9 cellular contexts compared by ENCODE assay signal in genomic region chr15:47194718-47195117, GRCh38.
DNase-seq lines count a peak whose midpoint lies in the region; ATAC-seq and TF ChIP-seq lines count a peak whose summit lies in the region.
"Had no signal": no experiment of that assay in that cellular context is flagged by ENCODE, and none has a peak within 500 bp of the region (broad histone marks: within the 10 kb centered on the region; RNA-seq: fewer than 3 reads in every experiment).

No MANE protein-coding gene starts in this region.

- H3K4me1 Mint-ChIP-seq in nephron progenitor cell: peaks cover 27% of the 10 kb centered on the region
- H3K4me1 Mint-ChIP-seq: activated naive CD8-positive, alpha-beta T cell treated with anti-CD3 and anti-CD28 coated beads, Interleukin-2, amount 10 ng/mL, durations not matched to agents 7 days and 5 days had no signal

- peaks cover 8% of the 10 kb centered on the region; the same call in 1 of the 2 replicates for H3K79me2 ChIP-seq in KMS-11 (ENCODE audit: insufficient read depth, low read depth)

- no peak overlapping the region for H3K4me3 ChIP-seq in BE2C (ENCODE audit: low read depth, low read length)
- H3K4me3 ChIP-seq in KMS-11 (IDR thresholded peaks at IDR 0.05; ENCODE audit: insufficient read depth, low read depth, low read length): no peak overlapping the region
- no peak overlapping the region for H3K4me3 ChIP-seq in WERI-Rb-1 (ENCODE audit: low read depth, low read length)

- H3K9me3 ChIP-seq in BE2C (no peaks in the 10 kb centered on the region), WERI-Rb-1 (ENCODE audit: severe bottlenecking) (no peaks in the 10 kb centered on the region)

- H3K4me1 ChIP-seq in BE2C (no peaks in the 10 kb centered on the region), KMS-11 (ENCODE audit: low read depth, poor library complexity, severe bottlenecking) (peaks cover 15% of the 10 kb centered on the region)

- H3K36me3 ChIP-seq in BE2C: no peaks in the 10 kb centered on the region
- no peaks in the 10 kb centered on the region for H3K36me3 ChIP-seq in KMS-11 (ENCODE audit: insufficient read depth)
- no peaks in the 10 kb centered on the region for H3K36me3 ChIP-seq in WERI-Rb-1

- H3K27me3 Mint-ChIP-seq in nephron progenitor cell (ENCODE audit: low read depth, poor library complexity): peaks cover 11% of the 10 kb centered on the region

- no peak overlapping the region for H3K27ac ChIP-seq in KMS-11
- no peak overlapping the region for H3K27ac ChIP-seq in WERI-Rb-1

- H3K9me3 Mint-ChIP-seq in nephron progenitor cell: no peaks in the 10 kb centered on the region
- H3K9me3 Mint-ChIP-seq: activated naive CD8-positive, alpha-beta T cell treated with anti-CD3 and anti-CD28 coated beads, Interleukin-2, amount 10 ng/mL, durations not matched to agents 7 days and 5 days had no signal

- H2AFZ ChIP-seq in KMS-11 (ENCODE audit: low read depth): no peak overlapping the region

- H3K27me3 ChIP-seq in BE2C (no peaks in the 10 kb centered on the region), KMS-11 (ENCODE audit: insufficient read depth, low read depth) (no peaks in the 10 kb centered on the region), WERI-Rb-1 (ENCODE audit: insufficient read depth, low read depth, severe bottlenecking) (no peaks in the 10 kb centered on the region)

- no peaks in the 10 kb centered on the region for H4K20me1 ChIP-seq in KMS-11 (ENCODE audit: insufficient read depth)

- no peak for ATAC-seq in HG02973 (IDR thresholded peaks at IDR 0.05; ENCODE audit: unreplicated experiment)

- no peak overlapping the region for H3K27ac Mint-ChIP-seq in nephron progenitor cell
- H3K27ac Mint-ChIP-seq: activated naive CD8-positive, alpha-beta T cell treated with anti-CD3 and anti-CD28 coated beads, Interleukin-2, amount 10 ng/mL, durations not matched to agents 7 days and 5 days had no signal

- H3K9ac ChIP-seq in KMS-11: no peak overlapping the region

- TF ChIP-seq CTCF in BE2C (IDR thresholded peaks at IDR 0.05; ENCODE audit: low read depth, low read length) (peak; percentile 58), KMS-11 (conservative IDR thresholded peaks at IDR 0.05; ENCODE audit: low read depth, low read length) (peak; percentile 36; the same call in 1 of the 2 replicates), WERI-Rb-1 (IDR thresholded peaks at IDR 0.05; ENCODE audit: low read depth, low read length) (peak; percentile 28; the same call in 1 of the 2 replicates), nephron progenitor cell (IDR thresholded peaks at IDR 0.05) (no peak)

- H3K36me3 Mint-ChIP-seq in nephron progenitor cell (ENCODE audit: low read depth): no peaks in the 10 kb centered on the region
- H3K36me3 Mint-ChIP-seq: activated naive CD8-positive, alpha-beta T cell treated with anti-CD3 and anti-CD28 coated beads, Interleukin-2, amount 10 ng/mL, durations not matched to agents 7 days and 5 days had no signal

- H3K4me3 Mint-ChIP-seq in nephron progenitor cell: no peak overlapping the region
- H3K4me3 Mint-ChIP-seq: activated naive CD8-positive, alpha-beta T cell treated with anti-CD3 and anti-CD28 coated beads, Interleukin-2, amount 10 ng/mL, durations not matched to agents 7 days and 5 days had no signal

- H3K4me2 ChIP-seq in KMS-11: no peak overlapping the region

- DNase-seq in BE2C (no peak), WERI-Rb-1 (no peak), kidney tubule cell (ENCODE audit: low spot score) (peak; percentile 35), nephron progenitor cell (no peak), ecto neural progenitor cell (ENCODE audit: low spot score) (no peak)
- no peak for DNase-seq in activated CD4-positive, alpha-beta T cell treated with anti-CD3 and anti-CD28 coated beads, Interleukin-2, amount 50 U/mL, for 48 hours
- DNase-seq: activated naive CD8-positive, alpha-beta T cell treated with anti-CD3 and anti-CD28 coated beads, Interleukin-2, amount 10 ng/mL, durations not matched to agents 7 days and 5 days had no signal
